Comparison of ENCODE assay signal across 8 cellular contexts in the genomic region with DNA sequence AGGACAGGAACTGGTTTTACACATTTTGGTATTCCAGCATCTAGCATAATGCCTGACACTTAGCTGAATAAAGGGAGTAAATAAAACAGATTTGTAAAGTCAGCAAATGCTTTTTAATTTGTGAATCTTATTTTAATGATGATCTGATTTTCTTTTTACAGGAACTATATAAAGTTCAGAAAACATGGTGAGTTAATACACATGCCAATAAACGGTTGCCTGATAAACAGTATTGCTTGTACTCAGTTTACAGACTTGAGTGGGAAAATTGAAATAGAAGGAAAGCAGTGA. TPM values are rescaled to one million over a fixed set of nuclear protein-coding genes. Genes with fewer than 3 reads are reported as not detected.
DNase-seq lines count a peak whose midpoint lies in the region; ATAC-seq, FAIRE-seq and TF ChIP-seq lines count a peak whose summit lies in the region.

No MANE protein-coding gene starts in this region.

- H2AFZ ChIP-seq in HepG2 (ENCODE audit: low read length), result no peak overlapping the region

- no peak for TF ChIP-seq RAD21 in HepG2 (CRISPR knock-in tag; IDR thresholded peaks at IDR 0.05)

- DNase-seq in activated naive CD4-positive, alpha-beta T cell treated with anti-CD3 and anti-CD28 coated beads for 36 hours, result no peak
- no peak for DNase-seq in activated naive CD4-positive, alpha-beta T cell treated with Interleukin-2 at 50 U/mL for 16 hours
- DNase-seq in adipocyte (ENCODE audit: low read depth), result no peak
- DNase-seq in HepG2 (ENCODE audit: low spot score), result no peak
- no peak for DNase-seq in thoracic aorta (ENCODE audit: low spot score)
- DNase-seq in DMS79 (lab: John Stamatoyannopoulos, UW), result no peak
- no peak for DNase-seq in stimulated activated CD4-positive, alpha-beta T cell treated with anti-CD3 and anti-CD28 coated beads, Interleukin-15, amount 100 ng/mL, for 24 hours

- H3K36me3 ChIP-seq in adipocyte (ENCODE audit: control insufficient read depth, insufficient read depth, low read length, severe bottlenecking) (peaks cover 47% of the 10 kb centered on the region), HepG2 (replicated peaks in 1 of 2; ENCODE audit: control insufficient read depth in 1 of 2, insufficient read depth in 2 of 2, low read length in 2 of 2) (peaks cover 4 to 28% of the 10 kb centered on the region in 2 experiments), thoracic aorta (peaks cover 27% of the 10 kb centered on the region)

- FAIRE-seq in HepG2 (lab: Jason Lieb, UNC), result no peak

- H3K27ac ChIP-seq in HepG2 (ENCODE audit: extremely low read length, insufficient read depth, low read length) (no peak overlapping the region), thoracic aorta (peak overlapping the region in 1 of 2 donors; percentile 96)

- POLR2A ChIA-PET in HepG2 (lab: Yijun Ruan, JAX), result interaction anchor here (2.1 to 3.4 kb wide), 3 partner anchors 8 to 103 kb away, joined by 15 to 40 read pairs (median 17); partner anchors contain the start of genes CHRNA5 and IREB2

- TF ChIP-seq EP300 in HepG2 (IDR thresholded peaks at IDR 0.05; ENCODE audit: low read depth in 2 of 2, low read length in 2 of 2) (no peak), HepG2 (CRISPR knock-in tag; IDR thresholded peaks at IDR 0.05; ENCODE audit: borderline replicate concordance) (no peak)

- ATAC-seq in HepG2 (no peak), thoracic aorta (ENCODE audit: insufficient number of reproducible peaks, low FRiP score, low read depth) (no peak), HG02981 (IDR thresholded peaks at IDR 0.05; ENCODE audit: unreplicated experiment) (no peak)

- no peaks in the 10 kb centered on the region for H3K27me3 Mint-ChIP-seq in activated naive CD4-positive, alpha-beta T cell treated with anti-CD3 and anti-CD28 coated beads for 36 hours (ENCODE audit: low read depth)

- H3K27me3 ChIP-seq in adipocyte (replicated peaks; ENCODE audit: control insufficient read depth, insufficient read depth, low read length) (no peaks in the 10 kb centered on the region), HepG2 (ENCODE audit: control insufficient read depth in 1 of 2, insufficient read depth in 2 of 2, low read length in 2 of 2) (no peaks in the 10 kb centered on the region; a peak in 1 of 5 replicates), thoracic aorta (replicated peaks; ENCODE audit: insufficient read depth) (no peaks in the 10 kb centered on the region)

- BruUV-seq in HepG2 (replicated peaks; lab: Mats Ljungman, UMichigan), result no TSS peak

- no peaks in the 10 kb centered on the region for H4K20me1 ChIP-seq in HepG2 (ENCODE audit: insufficient read depth, low read length)

- H3K9me3 Mint-ChIP-seq in activated naive CD4-positive, alpha-beta T cell treated with anti-CD3 and anti-CD28 coated beads for 36 hours, result no peaks in the 10 kb centered on the region

- H3K79me2 ChIP-seq in HepG2 (ENCODE audit: insufficient read depth, low read length), result peaks cover 24% of the 10 kb centered on the region

- intact Hi-C loops in activated naive CD4-positive, alpha-beta T cell treated with anti-CD3 and anti-CD28 coated beads for 36 hours (cut with micrococcal nuclease), result loop anchor here (2.0 to 5.0 kb wide), 3 partner anchors 25 to 331 kb away; partner anchors contain the start of genes MORF4L1 and SKIC8
- intact Hi-C loops in HepG2 (cut with micrococcal nuclease; ENCODE audit: unreplicated experiment), result loop anchor here (5.0 kb wide), 1 partner anchor 34 kb away; the partner anchor contains the start of gene HYKK

- H3K4me3 Mint-ChIP-seq in activated naive CD4-positive, alpha-beta T cell treated with anti-CD3 and anti-CD28 coated beads for 36 hours, result peak overlapping the region; percentile 84

- WGBS in HepG2 (ENCODE audit: low lambda C conversion rate), result 35% methylated on average over 1 of the region's 1 CpG

- in situ Hi-C loops in HepG2 (cut with HindIII; ENCODE audit: extremely low pct_ligation_motif_present, low pct_unique_long_range_greater_than_20kb), result no loop called here

- peak overlapping the region; percentile 90 for H3K27ac Mint-ChIP-seq in activated naive CD4-positive, alpha-beta T cell treated with anti-CD3 and anti-CD28 coated beads for 36 hours

- H3K4me1 Mint-ChIP-seq in activated naive CD4-positive, alpha-beta T cell treated with anti-CD3 and anti-CD28 coated beads for 36 hours (ENCODE audit: low read depth), result peaks cover 23% of the 10 kb centered on the region

- TF ChIP-seq POLR2A in HepG2 (IDR thresholded peaks at IDR 0.05; ENCODE audit: insufficient read depth in 1 of 2, low read depth in 2 of 2, low read length in 2 of 2), result no peak

- H3K4me3 ChIP-seq in adipocyte (ENCODE audit: low read length) (peak overlapping the region; percentile 96), HepG2 (replicated peaks in 1 of 3; ENCODE audit: insufficient read depth in 1 of 3, low read depth in 2 of 3, low read length in 3 of 3) (peak overlapping the region; percentile 83 to 88 (median 87); a peak in 5 of 6 replicates), thoracic aorta (peak overlapping the region; percentile 97)

- H3K4me2 ChIP-seq in HepG2 (ENCODE audit: low read depth, low read length), result peak overlapping the region; percentile 89

- peak overlapping the region; percentile 99 for H3K9ac ChIP-seq in adipocyte (ENCODE audit: low read length)
- peak overlapping the region; percentile 87; the same call in 1 of the 2 replicates for H3K9ac ChIP-seq in HepG2 (ENCODE audit: insufficient read depth, low read depth, low read length)

- peaks cover 30% of the 10 kb centered on the region for H3K4me1 ChIP-seq in adipocyte (ENCODE audit: control insufficient read depth, insufficient read depth, low read length)
- peaks cover 25% of the 10 kb centered on the region for H3K4me1 ChIP-seq in HepG2 (ENCODE audit: insufficient read depth, low read length)
- peaks cover 17 to 28% of the 10 kb centered on the region in 2 donors for H3K4me1 ChIP-seq in thoracic aorta (ENCODE audit: control insufficient read depth in 1 of 2, low read depth in 2 of 2)

- CTCF ChIA-PET in activated naive CD4-positive, alpha-beta T cell treated with anti-CD3 and anti-CD28 coated beads for 36 hours (lab: Charles Lee), result no interaction called here
- CTCF ChIA-PET in HepG2 (lab: Yijun Ruan, JAX; ENCODE audit: low intra/inter-chr PET ratio, low total read pairs), result no interaction called here

- H3K36me3 Mint-ChIP-seq in activated naive CD4-positive, alpha-beta T cell treated with anti-CD3 and anti-CD28 coated beads for 36 hours (ENCODE audit: low read depth), result peaks cover 41% of the 10 kb centered on the region

- no peak for TF ChIP-seq CTCF in HepG2 (CRISPR knock-in tag; IDR thresholded peaks at IDR 0.05)
- TF ChIP-seq CTCF in thoracic aorta (IDR thresholded peaks at IDR 0.05), result no peak

- H3K9me3 ChIP-seq in adipocyte (ENCODE audit: control insufficient read depth, low read length), result no peaks in the 10 kb centered on the region
- no peaks in the 10 kb centered on the region for H3K9me3 ChIP-seq in HepG2 (ENCODE audit: low read length)
- H3K9me3 ChIP-seq in thoracic aorta, result no peaks in the 10 kb centered on the region

RNA-seq across cellular contexts. Expression of gene PSMA4, which starts 1.4 kb away (rescaled TPM):
- 100 to 1,000 TPM; 306 to 310 TPM for total RNA-seq in activated naive CD4-positive, alpha-beta T cell treated with anti-CD3 and anti-CD28 coated beads for 36 hours
- total RNA-seq in HepG2 (2016; rRNA removed; fragmentation: Illumina TruSeq; extraction: Trizol), result 404 and 667 TPM in 2 replicates
- total RNA-seq in HepG2 (2016; cell fraction: cytosol; rRNA removed; fragmentation: Illumina TruSeq; extraction: Trizol; ENCODE audit: low read depth), result 98.5 and 109 TPM in 2 replicates
- total RNA-seq in HepG2 (2016; cell fraction: insoluble cytoplasmic fraction; rRNA removed; fragmentation: Illumina TruSeq; extraction: Trizol), result 403 and 697 TPM in 2 replicates
- total RNA-seq in HepG2 (2016; cell fraction: membrane; rRNA removed; fragmentation: Illumina TruSeq; extraction: Trizol), result 140 and 147 TPM in 2 replicates
- total RNA-seq in HepG2 (2016; cell fraction: nucleus; rRNA removed; fragmentation: Illumina TruSeq; extraction: Trizol), result 134 and 137 TPM in 2 replicates
- polyA plus RNA-seq in HepG2 (2011; rRNA removed), result 145 and 202 TPM in 2 replicates
- polyA plus RNA-seq in HepG2 (2011; cell fraction: cytosol; rRNA removed), result 108 and 163 TPM in 2 replicates
- polyA plus RNA-seq in HepG2 (2011; cell fraction: nucleus; rRNA removed), result 36.7 and 54.6 TPM in 2 replicates
- 210 and 212 TPM in 2 replicates for polyA plus RNA-seq in HepG2 (2012)
- 100 and 107 TPM in 2 replicates for polyA plus RNA-seq in HepG2 (2016; cell fraction: cytosol; fragmentation: Illumina TruSeq; extraction: Trizol; ENCODE audit: low read depth)
- 529 and 575 TPM in 2 replicates for polyA plus RNA-seq in HepG2 (2016; cell fraction: insoluble cytoplasmic fraction; fragmentation: Illumina TruSeq; extraction: Trizol; ENCODE audit: low read depth)
- polyA plus RNA-seq in HepG2 (2016; cell fraction: membrane; fragmentation: Illumina TruSeq; extraction: Trizol; ENCODE audit: low read depth), result 98.3 and 108 TPM in 2 replicates
- polyA plus RNA-seq in HepG2 (2016; cell fraction: nucleus; fragmentation: Illumina TruSeq; extraction: Trizol; ENCODE audit: insufficient read depth, low read depth), result 162 and 169 TPM in 2 replicates
- 24.7 and 98.6 TPM in 2 replicates for polyA minus RNA-seq in HepG2 (2011; rRNA and poly(A)+ RNA removed; ENCODE audit: low replicate concordance)
- 56.3 and 58.1 TPM in 2 replicates for polyA minus RNA-seq in HepG2 (2011; cell fraction: cytosol; rRNA and poly(A)+ RNA removed)
- 42.0 and 45.1 TPM in 2 replicates for polyA minus RNA-seq in HepG2 (2011; cell fraction: nucleus; rRNA and poly(A)+ RNA removed)
- 10 to 100 TPM; 66.2 to 97.5 TPM for total RNA-seq in thoracic aorta

RNA-seq across cellular contexts. Expression of gene CHRNA5, which starts 23.6 kb away (rescaled TPM):
- 1 to 10 TPM; 1.1 to 1.5 TPM for total RNA-seq in activated naive CD4-positive, alpha-beta T cell treated with anti-CD3 and anti-CD28 coated beads for 36 hours
- total RNA-seq in HepG2 (2016; rRNA removed; fragmentation: Illumina TruSeq; extraction: Trizol) (5.1 and 10.5 TPM in 2 replicates), thoracic aorta (1 to 10 TPM in 1 of 2 donors, under 1 TPM in 1; 0.27 to 1.6 TPM)
- total RNA-seq in HepG2 (2016; cell fraction: cytosol; rRNA removed; fragmentation: Illumina TruSeq; extraction: Trizol; ENCODE audit: low read depth), result 2.6 and 4.4 TPM in 2 replicates
- 6.0 and 9.6 TPM in 2 replicates for total RNA-seq in HepG2 (2016; cell fraction: insoluble cytoplasmic fraction; rRNA removed; fragmentation: Illumina TruSeq; extraction: Trizol)
- total RNA-seq in HepG2 (2016; cell fraction: membrane; rRNA removed; fragmentation: Illumina TruSeq; extraction: Trizol), result 3.0 and 4.1 TPM in 2 replicates
- total RNA-seq in HepG2 (2016; cell fraction: nucleus; rRNA removed; fragmentation: Illumina TruSeq; extraction: Trizol), result 9.4 and 11.0 TPM in 2 replicates
- 3.7 and 4.1 TPM in 2 replicates for polyA plus RNA-seq in HepG2 (2011; rRNA removed)
- polyA plus RNA-seq in HepG2 (2011; cell fraction: cytosol; rRNA removed), result 1.4 and 2.7 TPM in 2 replicates
- 0.37 and 1.0 TPM in 2 replicates for polyA plus RNA-seq in HepG2 (2011; cell fraction: nucleus; rRNA removed)
- polyA plus RNA-seq in HepG2 (2012), result 3.7 and 3.8 TPM in 2 replicates
- polyA plus RNA-seq in HepG2 (2016; cell fraction: cytosol; fragmentation: Illumina TruSeq; extraction: Trizol; ENCODE audit: low read depth), result 0.54 and 1.3 TPM in 2 replicates
- 4.2 and 7.2 TPM in 2 replicates for polyA plus RNA-seq in HepG2 (2016; cell fraction: insoluble cytoplasmic fraction; fragmentation: Illumina TruSeq; extraction: Trizol; ENCODE audit: low read depth)
- polyA plus RNA-seq in HepG2 (2016; cell fraction: membrane; fragmentation: Illumina TruSeq; extraction: Trizol; ENCODE audit: low read depth), result 1.9 and 2.0 TPM in 2 replicates
- 14.9 and 16.7 TPM in 2 replicates for polyA plus RNA-seq in HepG2 (2016; cell fraction: nucleus; fragmentation: Illumina TruSeq; extraction: Trizol; ENCODE audit: insufficient read depth, low read depth)
- polyA minus RNA-seq in HepG2 (2011; rRNA and poly(A)+ RNA removed; ENCODE audit: low replicate concordance), result 1.4 and 13.3 TPM in 2 replicates
- polyA minus RNA-seq in HepG2 (2011; cell fraction: cytosol; rRNA and poly(A)+ RNA removed), result 1.4 and 1.5 TPM in 2 replicates
- 0.99 and 1.3 TPM in 2 replicates for polyA minus RNA-seq in HepG2 (2011; cell fraction: nucleus; rRNA and poly(A)+ RNA removed)

RNA-seq across cellular contexts. Expression of gene HYKK, which starts 34.3 kb away (rescaled TPM):
- total RNA-seq in activated naive CD4-positive, alpha-beta T cell treated with anti-CD3 and anti-CD28 coated beads for 36 hours, result 1 to 10 TPM; 3.4 to 3.6 TPM
- total RNA-seq in HepG2 (2016; rRNA removed; fragmentation: Illumina TruSeq; extraction: Trizol), result 5.4 and 6.5 TPM in 2 replicates
- 5.6 and 5.8 TPM in 2 replicates for total RNA-seq in HepG2 (2016; cell fraction: cytosol; rRNA removed; fragmentation: Illumina TruSeq; extraction: Trizol; ENCODE audit: low read depth)
- 5.2 and 6.7 TPM in 2 replicates for total RNA-seq in HepG2 (2016; cell fraction: insoluble cytoplasmic fraction; rRNA removed; fragmentation: Illumina TruSeq; extraction: Trizol)
- 4.9 and 5.6 TPM in 2 replicates for total RNA-seq in HepG2 (2016; cell fraction: membrane; rRNA removed; fragmentation: Illumina TruSeq; extraction: Trizol)
- total RNA-seq in HepG2 (2016; cell fraction: nucleus; rRNA removed; fragmentation: Illumina TruSeq; extraction: Trizol), result 2.7 and 3.7 TPM in 2 replicates
- polyA plus RNA-seq in HepG2 (2011; rRNA removed), result 3.5 and 3.6 TPM in 2 replicates
- 1.8 and 3.1 TPM in 2 replicates for polyA plus RNA-seq in HepG2 (2011; cell fraction: cytosol; rRNA removed)
- 2.0 and 3.1 TPM in 2 replicates for polyA plus RNA-seq in HepG2 (2011; cell fraction: nucleus; rRNA removed)
- polyA plus RNA-seq in HepG2 (2012), result 2.5 and 4.5 TPM in 2 replicates
- 4.8 and 5.7 TPM in 2 replicates for polyA plus RNA-seq in HepG2 (2016; cell fraction: cytosol; fragmentation: Illumina TruSeq; extraction: Trizol; ENCODE audit: low read depth)
- 6.6 and 8.7 TPM in 2 replicates for polyA plus RNA-seq in HepG2 (2016; cell fraction: insoluble cytoplasmic fraction; fragmentation: Illumina TruSeq; extraction: Trizol; ENCODE audit: low read depth)
- 4.1 and 6.7 TPM in 2 replicates for polyA plus RNA-seq in HepG2 (2016; cell fraction: membrane; fragmentation: Illumina TruSeq; extraction: Trizol; ENCODE audit: low read depth)
- 5.0 and 5.8 TPM in 2 replicates for polyA plus RNA-seq in HepG2 (2016; cell fraction: nucleus; fragmentation: Illumina TruSeq; extraction: Trizol; ENCODE audit: insufficient read depth, low read depth)
- 2.5 and 7.9 TPM in 2 replicates for polyA minus RNA-seq in HepG2 (2011; rRNA and poly(A)+ RNA removed; ENCODE audit: low replicate concordance)
- 2.1 and 2.3 TPM in 2 replicates for polyA minus RNA-seq in HepG2 (2011; cell fraction: cytosol; rRNA and poly(A)+ RNA removed)
- 4.1 and 5.7 TPM in 2 replicates for polyA minus RNA-seq in HepG2 (2011; cell fraction: nucleus; rRNA and poly(A)+ RNA removed)
- total RNA-seq in thoracic aorta, result 1 to 10 TPM; 6.4 to 6.8 TPM
